In the genomic region with DNA sequence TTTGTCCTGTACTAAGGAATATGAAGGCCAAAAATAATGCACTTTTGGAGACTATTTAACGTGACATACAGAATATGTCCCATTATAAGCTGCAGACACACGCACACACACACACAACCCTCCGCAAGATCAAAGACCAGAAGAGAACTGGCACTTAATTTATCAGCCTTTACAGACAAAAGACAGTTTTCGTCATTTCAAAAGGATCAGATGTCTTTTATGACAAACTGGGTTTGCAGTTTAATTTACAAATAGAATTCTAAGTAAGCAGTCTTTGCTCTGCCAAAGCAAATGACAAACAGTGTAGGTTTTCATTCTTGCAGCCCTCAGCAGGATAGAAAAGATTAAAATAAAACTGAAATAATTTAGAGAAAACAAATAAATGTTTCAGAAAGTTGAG, we compare ENCODE assay signal across 24 cellular contexts.
"Had no signal": no experiment of that assay in that cellular context is flagged by ENCODE, and none has a peak within 500 bp of the region (broad histone marks: within the 10 kb centered on the region; RNA-seq: fewer than 3 reads in every experiment).

No MANE protein-coding gene starts in this region.

- ATAC-seq: K562, Panc1, PC-3, T-cell had no signal

- H3K36me3 Mint-ChIP-seq: IgD-negative memory B cell had no signal

- H3K27ac Mint-ChIP-seq: IgD-negative memory B cell, T-cell had no signal

- H3K4me1 Mint-ChIP-seq: IgD-negative memory B cell, T-cell had no signal

- H3K9me3 Mint-ChIP-seq: IgD-negative memory B cell, T-cell had no signal

- H3K4me3 Mint-ChIP-seq: IgD-negative memory B cell, T-cell had no signal

- DNase-seq: Kasumi-1; MM.1S; NCI-H1092 treated with DMSO at 0.1 percent for 48 hours; NCI-H1436; NCI-H187; NCI-H2029 treated with DMSO at 0.1 percent for 48 hours; NCI-H2171; NCI-H226; NCI-H446 treated with DMSO at 0.1 percent for 48 hours; NCI-H510A treated with DMSO at 0.1 percent for 48 hours; NCI-H526; NCI-H748 treated with DMSO at 0.1 percent for 48 hours; NK-92 treated with Interleukin-12 subunit alpha and Interleukin-12 subunit beta, amount 100 ng/mL, for 24 hours; PC-3; SHP77; SK-N-SH; SW 1271; T-cell had no signal

- H3K9me3 ChIP-seq: SK-N-SH had no signal

- H3K27me3 Mint-ChIP-seq: IgD-negative memory B cell, T-cell had no signal

- H3K27ac ChIP-seq: HL-60, KMS-11, RWPE1 had no signal

- H3K4me3 ChIP-seq: K562 had no signal
